1 cellular context compared by ENCODE assay signal in the genomic region with DNA sequence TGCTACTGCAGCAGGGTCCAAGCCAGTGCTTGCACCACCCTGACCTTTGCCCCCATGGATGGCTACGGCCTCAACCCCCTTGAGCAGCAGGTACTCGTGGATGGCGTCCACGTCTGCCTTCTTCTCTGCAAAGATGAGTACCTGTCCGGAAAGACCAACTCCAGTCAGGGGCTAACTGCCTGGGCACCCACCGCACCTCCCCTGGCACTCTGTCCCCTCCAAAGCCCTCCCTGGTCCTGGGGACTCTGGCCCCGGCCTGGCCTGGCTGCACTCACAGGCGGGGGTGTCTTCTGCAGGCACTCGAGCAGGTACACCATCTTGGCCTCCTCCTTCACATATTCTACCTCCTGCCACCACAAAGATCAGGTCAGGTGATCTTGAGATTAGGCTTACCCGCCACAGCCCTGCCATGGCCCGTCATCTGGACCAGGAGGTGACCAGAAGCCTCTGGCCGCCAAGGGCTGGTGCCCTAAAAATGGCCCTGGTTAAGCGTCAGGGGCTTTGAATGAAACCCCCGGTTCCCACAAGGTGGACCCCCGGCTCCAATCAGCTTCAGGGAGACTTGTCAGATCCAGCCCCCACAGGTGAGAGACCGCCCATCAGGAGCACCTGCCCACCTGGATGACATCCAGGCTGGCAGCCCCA.
TF ChIP-seq lines count a peak whose summit lies in the region.

No MANE protein-coding gene starts in this region.

TF ChIP-seq in H1, 55 proteins besides CTCF, POLR2A, EP300 and RAD21:
- TF ChIP-seq, protein P1, sequence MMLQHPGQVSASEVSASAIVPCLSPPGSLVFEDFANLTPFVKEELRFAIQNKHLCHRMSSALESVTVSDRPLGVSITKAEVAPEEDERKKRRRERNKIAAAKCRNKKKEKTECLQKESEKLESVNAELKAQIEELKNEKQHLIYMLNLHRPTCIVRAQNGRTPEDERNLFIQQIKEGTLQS (IDR thresholded peaks at IDR 0.05; ENCODE audit: insufficient read depth, low read depth, low read length): no peak
- TF ChIP-seq RBBP5 (IDR thresholded peaks at IDR 0.05; ENCODE audit: borderline replicate concordance, low read depth, low read length): no peak
- no peak for TF ChIP-seq JUN (IDR thresholded peaks at IDR 0.05; ENCODE audit: low read depth, low read length)
- TF ChIP-seq, protein P2, sequence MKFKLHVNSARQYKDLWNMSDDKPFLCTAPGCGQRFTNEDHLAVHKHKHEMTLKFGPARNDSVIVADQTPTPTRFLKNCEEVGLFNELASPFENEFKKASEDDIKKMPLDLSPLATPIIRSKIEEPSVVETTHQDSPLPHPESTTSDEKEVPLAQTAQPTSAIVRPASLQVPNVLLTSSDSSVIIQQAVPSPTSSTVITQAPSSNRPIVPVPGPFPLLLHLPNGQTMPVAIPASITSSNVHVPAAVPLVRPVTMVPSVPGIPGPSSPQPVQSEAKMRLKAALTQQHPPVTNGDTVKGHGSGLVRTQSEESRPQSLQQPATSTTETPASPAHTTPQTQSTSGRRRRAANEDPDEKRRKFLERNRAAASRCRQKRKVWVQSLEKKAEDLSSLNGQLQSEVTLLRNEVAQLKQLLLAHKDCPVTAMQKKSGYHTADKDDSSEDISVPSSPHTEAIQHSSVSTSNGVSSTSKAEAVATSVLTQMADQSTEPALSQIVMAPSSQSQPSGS (IDR thresholded peaks at IDR 0.05; ENCODE audit: low read length): no peak
- no peak for TF ChIP-seq SIRT6 (IDR thresholded peaks at IDR 0.05; ENCODE audit: low read length)
